Comparison of ENCODE assay signal across 20 cellular contexts in the genomic region with DNA sequence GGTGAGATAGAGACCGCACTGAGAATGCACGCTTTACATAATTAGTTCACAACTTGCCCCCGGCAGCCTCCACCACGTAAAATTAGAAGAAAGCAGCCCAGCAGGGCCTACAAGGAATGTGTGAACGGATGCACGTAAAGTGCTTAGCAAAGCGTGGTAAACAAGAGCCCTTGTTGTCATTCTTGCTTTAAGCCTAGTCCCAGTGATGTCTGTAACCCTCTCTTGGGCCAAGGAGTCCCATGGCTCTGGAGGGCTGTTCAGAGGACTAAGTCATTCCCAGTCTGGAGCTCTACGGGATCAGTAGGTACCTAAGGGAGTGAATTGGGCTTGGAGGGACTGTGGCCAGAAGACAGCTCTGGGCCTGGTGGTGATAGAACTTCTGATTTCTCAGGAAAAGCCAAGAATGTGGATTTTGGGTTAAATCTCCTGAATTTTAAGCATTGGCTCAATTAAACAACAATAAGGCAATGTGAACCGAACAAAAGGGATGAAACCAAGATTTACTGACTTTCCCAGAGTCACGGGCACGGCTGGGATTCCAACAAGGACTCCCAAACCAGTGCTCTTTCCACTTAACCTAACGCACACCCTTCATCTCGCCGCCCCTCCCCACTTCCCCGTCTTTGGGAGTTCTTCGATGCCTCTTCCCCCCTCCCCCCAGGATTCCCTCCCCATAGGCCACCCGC. TPM values are rescaled to one million over a fixed set of nuclear protein-coding genes. Genes with fewer than 3 reads are reported as not detected.
DNase-seq lines count a peak whose midpoint lies in the region; ATAC-seq, FAIRE-seq and TF ChIP-seq lines count a peak whose summit lies in the region.
"Had no signal": no experiment of that assay in that cellular context is flagged by ENCODE, and none has a peak within 500 bp of the region (broad histone marks: within the 10 kb centered on the region; RNA-seq: fewer than 3 reads in every experiment).

No MANE protein-coding gene starts in this region.

- in situ Hi-C loops in K562 (cut with MboI): no loop called here

- intact Hi-C loops in K562 (cut with micrococcal nuclease) (no loop called here), spleen (cut with DNase I; ENCODE audit: low total_unique reads) (no loop called here)

- POLR2A ChIA-PET in K562 (lab: Yijun Ruan, JAX): interaction anchor here (0.6 to 1.8 kb wide), 2 partner anchors 13 to 410 kb away, joined by 3 to 4 read pairs; no protein-coding TSS in a partner anchor

- H3K4me2 ChIP-seq in K562 (ENCODE audit: insufficient read depth, low read length): peak overlapping the region; percentile 65
- H3K4me2 ChIP-seq: KMS-11 had no signal

- H3K9ac ChIP-seq in K562 (ENCODE audit: insufficient read depth in 1 of 2, low read depth in 2 of 2, low read length in 2 of 2) (peak overlapping the region; percentile 32 to 88; a peak in 2 of 4 replicates), iPS-20b (ENCODE audit: low read depth, low read length) (no peak overlapping the region)
- H3K9ac ChIP-seq: KMS-11, SK-N-SH had no signal

- H3K4me1 ChIP-seq in K562 (replicated peaks in 1 of 2; ENCODE audit: control insufficient read depth in 2 of 2, insufficient read depth in 2 of 2, low read length in 2 of 2): peaks cover 3 to 15% of the 10 kb centered on the region in 2 experiments; a peak in 4 of 5 replicates
- no peaks in the 10 kb centered on the region; the same call in 1 of the 2 replicates for H3K4me1 ChIP-seq in iPS-20b (ENCODE audit: insufficient read depth, low read length)
- H3K4me1 ChIP-seq in spleen: peaks cover 7 to 15% (median 10%) of the 10 kb centered on the region in 6 donors
- H3K4me1 ChIP-seq: HAP-1 had no signal

- peak overlapping the region; percentile 83 for H2AFZ ChIP-seq in K562 (ENCODE audit: low read depth, low read length)

- peaks cover 2% of the 10 kb centered on the region; the same call in 1 of the 2 replicates for H3K9me3 ChIP-seq in K562 (replicated peaks; ENCODE audit: control insufficient read depth, insufficient read depth, low read depth, low read length)
- H3K9me3 ChIP-seq in iPS-20b (ENCODE audit: insufficient read depth, low read depth, low read length): no peaks in the 10 kb centered on the region
- H3K9me3 ChIP-seq in spleen: no peaks in the 10 kb centered on the region
- H3K9me3 ChIP-seq: HAP-1, neutrophil, SK-N-SH had no signal

- DNase-seq in H7 (peak; percentile 16), K562 (ENCODE audit: extremely low read depth in 1 of 4, low spot score in 3 of 4) (no peak), spleen (no peak), NCI-H187 treated with DMSO at 0.1 percent for 48 hours (lab: John Stamatoyannopoulos, UW) (no peak)
- no peak for DNase-seq in stimulated activated CD4-positive, alpha-beta T cell treated with anti-CD3 and anti-CD28 coated beads, Interleukin-12 subunit alpha, Interleukin-12 subunit beta, amount 100 ng/mL, for 4 hours
- DNase-seq in stimulated activated CD4-positive, alpha-beta T cell treated with anti-CD3 and anti-CD28 coated beads, Interleukin-4, amount 100 ng/mL, for 4 hours: no peak
- DNase-seq: activated naive CD4-positive, alpha-beta T cell treated with anti-CD3 and anti-CD28 coated beads, Interleukin-2, amount 10 ng/mL, durations not matched to agents 7 days and 5 days; DMS 273 treated with DMSO at 0.1 percent for 48 hours; NCI-H1417; NCI-H2227 treated with DMSO at 0.1 percent for 48 hours had no signal

- WGBS in K562 (ENCODE audit: insufficient coverage, low coverage, missing lambda C conversion rate): 56% methylated on average over 14 of the region's 17 CpGs
- 38 to 54% (median 45%) methylated on average over 17 of the region's 17 CpGs for WGBS in spleen, 5 donors

- no TSS peak for BruUV-seq in K562 (replicated peaks; lab: Mats Ljungman, UMichigan)

- H3K27ac ChIP-seq in K562 (ENCODE audit: extremely low read depth, low read depth, low read length): no peak overlapping the region
- H3K27ac ChIP-seq in iPS-20b (ENCODE audit: low read length): no peak overlapping the region
- no peak overlapping the region for H3K27ac ChIP-seq in spleen
- H3K27ac ChIP-seq: KMS-11, neutrophil had no signal

- CTCF ChIA-PET in K562 (lab: Yijun Ruan, JAX; ENCODE audit: low intra/inter-chr PET ratio): no interaction called here

- no peaks in the 10 kb centered on the region for H3K79me2 ChIP-seq in K562 (ENCODE audit: control insufficient read depth, insufficient read depth, low read length)

- TF ChIP-seq EP300 in K562 (IDR thresholded peaks at IDR 0.05; ENCODE audit: low read length): no peak

- TF ChIP-seq CTCF in K562 (IDR thresholded peaks at IDR 0.05 in 2 of 3, conservative IDR thresholded peaks at IDR 0.05 in 1 of 3; ENCODE audit: insufficient read depth in 2 of 3, low read depth in 1 of 3, low read length in 3 of 3) (no peak), spleen (IDR thresholded peaks at IDR 0.05 in 8 of 11, conservative IDR thresholded peaks at IDR 0.05 in 3 of 11) (no peak)

- no peaks in the 10 kb centered on the region for H3K9me1 ChIP-seq in K562 (ENCODE audit: control insufficient read depth, insufficient read depth, low read length)

- peaks cover 26% of the 10 kb centered on the region for H3K27me3 ChIP-seq in H7 (ENCODE audit: control insufficient read depth, insufficient read depth, low read length)
- peaks cover 6 to 17% of the 10 kb centered on the region in 2 experiments; a peak in 4 of 5 replicates for H3K27me3 ChIP-seq in K562 (ENCODE audit: control insufficient read depth in 2 of 2, insufficient read depth in 2 of 2, low read length in 2 of 2)
- peaks cover 40% of the 10 kb centered on the region for H3K27me3 ChIP-seq in iPS-20b (ENCODE audit: insufficient read depth, low read length)
- H3K27me3 ChIP-seq in spleen (replicated peaks in 1 of 7): peaks cover 4 to 80% (median 31%) of the 10 kb centered on the region in 7 donors

- FAIRE-seq in K562 (lab: Jason Lieb, UNC): peak; percentile 29

- no peaks in the 10 kb centered on the region for H4K20me1 ChIP-seq in K562 (replicated peaks; ENCODE audit: control insufficient read depth, insufficient read depth, low read length)

- no peak for TF ChIP-seq RAD21 in K562 (CRISPR knock-in tag; conservative IDR thresholded peaks at IDR 0.05 in 1 of 2, IDR thresholded peaks at IDR 0.05 in 1 of 2)

- H3K36me3 ChIP-seq in H7 (replicated peaks; ENCODE audit: control insufficient read depth, insufficient read depth, low read length) (no peaks in the 10 kb centered on the region; the same call in 1 of the 2 replicates), K562 (ENCODE audit: control insufficient read depth, insufficient read depth, low read length) (no peaks in the 10 kb centered on the region), iPS-20b (ENCODE audit: insufficient read depth, low read depth, low read length) (no peaks in the 10 kb centered on the region), spleen (no peaks in the 10 kb centered on the region)
- H3K36me3 ChIP-seq: HAP-1, neutrophil had no signal

- H3K4me3 ChIP-seq in H7 (ENCODE audit: insufficient read depth, low read depth, low read length) (peak overlapping the region; percentile 56), K562 (peak overlapping the region; percentile 45), iPS-20b (ENCODE audit: low read length) (peak overlapping the region; percentile 67; the same call in 1 of the 2 replicates), spleen (peak overlapping the region in 6 of 8 donors; percentile 19 to 64 (median 30))
- H3K4me3 ChIP-seq: HAP-1 had no signal

- TF ChIP-seq POLR2A in K562 (conservative IDR thresholded peaks at IDR 0.05) (no peak), spleen (IDR thresholded peaks at IDR 0.05) (no peak)

- ATAC-seq in K562 (no peak), GM18873 (IDR thresholded peaks at IDR 0.05; ENCODE audit: low FRiP score, unreplicated experiment) (no peak)
- ATAC-seq: left ventricle myocardium superior had no signal

RNA-seq across cellular contexts. Expression of a gene that starts 0.8 kb away (rescaled TPM):
- 1.9 and 2.1 TPM in 2 replicates for total RNA-seq in H7 (2014; rRNA removed; shearing (Covaris generic))
- total RNA-seq in K562 (2011; cell fraction: chromatin; rRNA removed; ENCODE audit: low replicate concordance): 0.39 and 0.46 TPM in 2 replicates
- 0.33 and 0.39 TPM in 2 replicates for total RNA-seq in K562 (2011; cell fraction: nucleolus; rRNA removed)
- total RNA-seq in K562 (2011; cell fraction: nucleoplasm; rRNA removed): 0.51 and 0.84 TPM in 2 replicates
- total RNA-seq in K562 (2014; rRNA removed) (0.50 and 1.1 TPM in 2 replicates), K562 (2014; rRNA removed; fragmentation: Illumina TruSeq; extraction: Trizol) (0.80 and 0.83 TPM in 2 replicates), K562 (2015; rRNA removed; fragmentation: Illumina TruSeq; extraction: Trizol) (0.76 and 0.87 TPM in 2 replicates), K562 (2021) (0.95 and 1.1 TPM in 2 replicates), spleen (not detected)
- polyA plus RNA-seq in K562 (2011; rRNA removed) (0.43 and 0.85 TPM in 2 replicates), K562 (2014; fragmentation: Illumina TruSeq; extraction: Trizol) (0.78 and 1.1 TPM in 2 replicates), K562 (2014; fragmentation: Nextera tagmentation; extraction: Ambion mirVana) (under 1 TPM; 0.23 to 0.45 TPM), K562 (2014; rRNA removed) (1.1 and 1.2 TPM in 2 replicates), spleen (under 1 TPM in 1 of 3 donors, not detected in 2; 0.06 TPM)
- 0.38 and 0.52 TPM in 2 replicates for polyA plus RNA-seq in K562 (2011; cell fraction: cytosol; rRNA removed)
- 0.24 and 1.1 TPM in 2 replicates for polyA plus RNA-seq in K562 (2011; cell fraction: nucleus; rRNA removed)
- polyA plus RNA-seq in K562 (2012): 1.2 and 1.9 TPM in 2 replicates
- polyA minus RNA-seq in K562 (2011; rRNA and poly(A)+ RNA removed): 0.21 and 0.67 TPM in 2 replicates
- polyA minus RNA-seq in K562 (2011; cell fraction: cytosol; rRNA and poly(A)+ RNA removed): 0.57 TPM in 1 of 2 replicates, not detected in the other
- 0.22 and 0.40 TPM in 2 replicates for polyA minus RNA-seq in K562 (2011; cell fraction: nucleus; rRNA and poly(A)+ RNA removed)
- total RNA-seq: glomerular endothelial cell, left ventricle myocardium superior, OCI-LY7, skeletal muscle tissue had no signal
- polyA plus RNA-seq: SK-N-SH had no signal

RNA-seq across cellular contexts. Expression of a gene that starts 41.0 kb away (rescaled TPM):
- 3.2 and 3.7 TPM in 2 replicates for total RNA-seq in H7 (2014; rRNA removed; shearing (Covaris generic))
- 1.00 and 1.2 TPM in 2 replicates for total RNA-seq in K562 (2011; cell fraction: chromatin; rRNA removed; ENCODE audit: low replicate concordance)
- total RNA-seq in K562 (2011; cell fraction: nucleolus; rRNA removed): 9.5 and 13.8 TPM in 2 replicates
- total RNA-seq in K562 (2011; cell fraction: nucleoplasm; rRNA removed): 10.4 and 24.5 TPM in 2 replicates
- total RNA-seq in K562 (2014; rRNA removed) (1.5 and 2.1 TPM in 2 replicates), K562 (2014; rRNA removed; fragmentation: Illumina TruSeq; extraction: Trizol) (0.67 and 0.69 TPM in 2 replicates), K562 (2015; rRNA removed; fragmentation: Illumina TruSeq; extraction: Trizol) (1.0 TPM in 1 of 2 replicates, not detected in the other), K562 (2021) (0.22 and 0.36 TPM in 2 replicates), spleen (not detected)
- polyA plus RNA-seq in K562 (2011; rRNA removed) (0.12 and 0.33 TPM in 2 replicates), K562 (2014; fragmentation: Illumina TruSeq; extraction: Trizol) (not detected in 2 replicates), K562 (2014; fragmentation: Nextera tagmentation; extraction: Ambion mirVana) (not detected), K562 (2014; rRNA removed) (0.07 TPM in 1 of 2 replicates, not detected in the other), spleen (under 1 TPM in 1 of 3 donors, not detected in 2; 0.05 TPM)
- 0.12 TPM in 1 of 2 replicates, not detected in the other for polyA plus RNA-seq in K562 (2011; cell fraction: cytosol; rRNA removed)
- polyA plus RNA-seq in K562 (2011; cell fraction: nucleus; rRNA removed): 0.35 and 0.41 TPM in 2 replicates
- 0.01 and 0.24 TPM in 2 replicates for polyA plus RNA-seq in K562 (2012)
- polyA minus RNA-seq in K562 (2011; rRNA and poly(A)+ RNA removed): 8.3 and 11.8 TPM in 2 replicates
- 5.3 TPM in 1 of 2 replicates, not detected in the other for polyA minus RNA-seq in K562 (2011; cell fraction: cytosol; rRNA and poly(A)+ RNA removed)
- polyA minus RNA-seq in K562 (2011; cell fraction: nucleus; rRNA and poly(A)+ RNA removed): 4.4 and 7.6 TPM in 2 replicates
- total RNA-seq: glomerular endothelial cell, left ventricle myocardium superior, skeletal muscle tissue had no signal
